ENCODE assay signal across 8 cellular contexts in the genomic region with DNA sequence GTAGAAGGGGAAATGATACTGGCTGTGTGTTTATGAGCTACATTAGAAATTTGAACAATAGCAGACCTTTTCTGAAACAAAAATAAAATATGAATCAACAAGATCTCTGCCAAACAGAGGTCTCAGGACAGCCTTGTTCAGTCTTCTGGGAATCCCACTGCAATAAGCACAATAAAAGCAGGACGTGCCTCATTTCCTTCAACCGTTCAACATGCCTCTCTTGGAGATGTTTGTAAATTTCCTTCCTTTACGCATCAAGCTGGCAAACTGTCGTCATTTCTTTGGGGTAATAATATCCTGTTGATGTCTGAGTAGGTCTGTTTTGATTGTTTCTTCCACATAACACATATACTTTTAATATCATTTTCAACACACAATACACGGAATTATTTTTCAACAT.
A peak's percentile ranks its signal among the peaks of the same experiment; 100 is the strongest.
DNase-seq lines count a peak whose midpoint lies in the region; ATAC-seq, FAIRE-seq and TF ChIP-seq lines count a peak whose summit lies in the region.
"Had no signal": no experiment of that assay in that cellular context is flagged by ENCODE, and none has a peak within 500 bp of the region (broad histone marks: within the 10 kb centered on the region; RNA-seq: fewer than 3 reads in every experiment).

No MANE protein-coding gene starts in this region.

- H3K4me2 ChIP-seq in GM12878 (ENCODE audit: control insufficient read depth, insufficient read depth) = no peak overlapping the region; the same call in none of the 2 replicates

- no peaks in the 10 kb centered on the region for H3K9me3 ChIP-seq in HUES6 (ENCODE audit: control insufficient read depth, insufficient read depth, low read depth, low read length)
- no peaks in the 10 kb centered on the region for H3K9me3 ChIP-seq in GM12878 (replicated peaks; ENCODE audit: control insufficient read depth, insufficient read depth, low read length)
- no peaks in the 10 kb centered on the region for H3K9me3 ChIP-seq in thyroid gland

- TF ChIP-seq POLR2A in GM12878 (IDR thresholded peaks at IDR 0.05; ENCODE audit: low read depth, low read length) (no peak), thyroid gland (IDR thresholded peaks at IDR 0.05) (peak in 1 of 2 donors; percentile 25)

- SMC1A ChIA-PET in GM12878 (lab: Charles Lee; ENCODE audit: uncharacterized antibody, unreplicated experiment) = interaction anchor here (1.5 kb wide), 1 partner anchor 9 kb away, joined by 3 read pairs; no protein-coding TSS in a partner anchor

- no peak for DNase-seq in GM12878 (ENCODE audit: low read depth, low spot score)
- DNase-seq in kidney tubule cell (ENCODE audit: low spot score) = peak; percentile 20
- DNase-seq in thyroid gland = no peak
- DNase-seq in stimulated activated CD4-positive, alpha-beta T cell treated with anti-CD3 and anti-CD28 coated beads, Interleukin-2, amount 100 ng/mL, for 48 hours = no peak
- DNase-seq in activated T-cell treated with anti-CD3 and anti-CD28 coated beads, Interleukin-2, amount 50 U/mL, for 48 hours = no peak
- DNase-seq: T-helper 2 cell had no signal

- no peak for ATAC-seq in GM12878
- ATAC-seq in HG02884 (IDR thresholded peaks at IDR 0.05; ENCODE audit: unreplicated experiment) = no peak

- CTCF ChIA-PET in GM12878 (lab: Yijun Ruan, JAX) = interaction anchor here (1.0 kb wide), 1 partner anchor 11 kb away, joined by 4 read pairs; no protein-coding TSS in a partner anchor

- H3K36me3 ChIP-seq in HUES6 (ENCODE audit: control insufficient read depth, insufficient read depth, low read length) (no peaks in the 10 kb centered on the region), GM12878 (ENCODE audit: control insufficient read depth in 2 of 2, insufficient read depth in 2 of 2, low read length in 1 of 2) (no peaks in the 10 kb centered on the region), thyroid gland (no peaks in the 10 kb centered on the region)

- no peaks in the 10 kb centered on the region for H3K79me2 ChIP-seq in GM12878 (ENCODE audit: control insufficient read depth, insufficient read depth, low read length)

- TF ChIP-seq EP300 in GM12878 (IDR thresholded peaks at IDR 0.05; ENCODE audit: borderline replicate concordance in 1 of 2, control insufficient read depth in 1 of 2, low read depth in 2 of 2, low read length in 2 of 2) = no peak

- no TSS peak for BruUV-seq in GM12878 (replicated peaks; lab: Mats Ljungman, UMichigan)

- TF ChIP-seq CTCF in GM12878 (IDR thresholded peaks at IDR 0.05 in 2 of 3, conservative IDR thresholded peaks at IDR 0.05 in 1 of 3; ENCODE audit: control insufficient read depth in 2 of 3, extremely low read depth in 1 of 3, insufficient read depth in 1 of 3, low read depth in 3 of 3, low read length in 3 of 3) = no peak
- no peak for TF ChIP-seq CTCF in thyroid gland (IDR thresholded peaks at IDR 0.05)

- in situ Hi-C loops in GM12878 (cut with MboI) = loop anchor here (10.0 kb wide), 1 partner anchor 276 kb away; no protein-coding TSS in a partner anchor

- H3K27ac ChIP-seq in HUES6 (ENCODE audit: low read depth, low read length) = peak overlapping the region; percentile 58
- no peak overlapping the region for H3K27ac ChIP-seq in GM12878 (ENCODE audit: control insufficient read depth, insufficient read depth)
- peak overlapping the region; percentile 61 to 94 (median 79) for H3K27ac ChIP-seq in thyroid gland

- no peaks in the 10 kb centered on the region for H4K20me1 ChIP-seq in GM12878 (ENCODE audit: control insufficient read depth, insufficient read depth)

- POLR2A ChIA-PET in GM12878 (lab: Charles Lee) = no interaction called here

- H3K9ac ChIP-seq in HUES6 (ENCODE audit: low read length) = peak overlapping the region; percentile 5
- no peak overlapping the region for H3K9ac ChIP-seq in GM12878 (ENCODE audit: control insufficient read depth, insufficient read depth, low read length)

- no peak for TF ChIP-seq RAD21 in GM12878 (IDR thresholded peaks at IDR 0.05; ENCODE audit: insufficient read depth, low read depth, low read length)

- RAD21 ChIA-PET in GM12878 (lab: Charles Lee; ENCODE audit: unreplicated experiment) = interaction anchor here (0.7 kb wide), 1 partner anchor 143 kb away, joined by 3 read pairs; no protein-coding TSS in a partner anchor

- WGBS in GM12878 (ENCODE audit: insufficient coverage, insufficient replicate concordance, low lambda C conversion rate, missing lambda C conversion rate) = 63% methylated on average over 5 of the region's 5 CpGs
- WGBS in thyroid gland, 2 donors = 55 to 56% methylated on average over 5 of the region's 5 CpGs

- FAIRE-seq in GM12878 (lab: Jason Lieb, UNC) = no peak

- H3K4me1 ChIP-seq in HUES6 (ENCODE audit: control insufficient read depth, insufficient read depth, low read length) (peaks cover 43% of the 10 kb centered on the region), GM12878 (ENCODE audit: control insufficient read depth, insufficient read depth, low read length) (no peaks in the 10 kb centered on the region), thyroid gland (peaks cover 12 to 22% of the 10 kb centered on the region in 2 donors)

- intact Hi-C loops in GM12878 (cut with micrococcal nuclease; ENCODE audit: unreplicated experiment) (no loop called here), thyroid gland (cut with DNase I) (no loop called here)

- H3K4me3 ChIP-seq in HUES6 (ENCODE audit: low read depth, low read length) (0 out of 2 replicates have a peak overlapping the region, but pooled peaks have one; percentile 15), GM12878 (0 out of 2 replicates have a peak overlapping the region, but pooled peaks have one; percentile 1), thyroid gland (replicated peaks in 1 of 3) (no peak overlapping the region)

- no peaks in the 10 kb centered on the region for H3K27me3 ChIP-seq in HUES6 (ENCODE audit: control insufficient read depth, insufficient read depth, low read length)
- H3K27me3 ChIP-seq in GM12878 (replicated peaks in 1 of 2; ENCODE audit: control insufficient read depth in 2 of 2, insufficient read depth in 2 of 2, low read length in 1 of 2) = no peaks in the 10 kb centered on the region
- H3K27me3 ChIP-seq in thyroid gland = no peaks in the 10 kb centered on the region

- H2AFZ ChIP-seq in GM12878 (ENCODE audit: control insufficient read depth, low read depth, low read length) = peak overlapping the region; percentile 88

TF ChIP-seq in GM12878, 131 proteins besides CTCF, POLR2A, EP300 and RAD21 (continues in another document):
- TF ChIP-seq, protein P1, sequence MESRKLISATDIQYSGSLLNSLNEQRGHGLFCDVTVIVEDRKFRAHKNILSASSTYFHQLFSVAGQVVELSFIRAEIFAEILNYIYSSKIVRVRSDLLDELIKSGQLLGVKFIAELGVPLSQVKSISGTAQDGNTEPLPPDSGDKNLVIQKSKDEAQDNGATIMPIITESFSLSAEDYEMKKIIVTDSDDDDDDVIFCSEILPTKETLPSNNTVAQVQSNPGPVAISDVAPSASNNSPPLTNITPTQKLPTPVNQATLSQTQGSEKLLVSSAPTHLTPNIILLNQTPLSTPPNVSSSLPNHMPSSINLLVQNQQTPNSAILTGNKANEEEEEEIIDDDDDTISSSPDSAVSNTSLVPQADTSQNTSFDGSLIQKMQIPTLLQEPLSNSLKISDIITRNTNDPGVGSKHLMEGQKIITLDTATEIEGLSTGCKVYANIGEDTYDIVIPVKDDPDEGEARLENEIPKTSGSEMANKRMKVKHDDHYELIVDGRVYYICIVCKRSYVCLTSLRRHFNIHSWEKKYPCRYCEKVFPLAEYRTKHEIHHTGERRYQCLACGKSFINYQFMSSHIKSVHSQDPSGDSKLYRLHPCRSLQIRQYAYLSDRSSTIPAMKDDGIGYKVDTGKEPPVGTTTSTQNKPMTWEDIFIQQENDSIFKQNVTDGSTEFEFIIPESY (IDR thresholded peaks at IDR 0.05) = no peak
- TF ChIP-seq, protein P2, sequence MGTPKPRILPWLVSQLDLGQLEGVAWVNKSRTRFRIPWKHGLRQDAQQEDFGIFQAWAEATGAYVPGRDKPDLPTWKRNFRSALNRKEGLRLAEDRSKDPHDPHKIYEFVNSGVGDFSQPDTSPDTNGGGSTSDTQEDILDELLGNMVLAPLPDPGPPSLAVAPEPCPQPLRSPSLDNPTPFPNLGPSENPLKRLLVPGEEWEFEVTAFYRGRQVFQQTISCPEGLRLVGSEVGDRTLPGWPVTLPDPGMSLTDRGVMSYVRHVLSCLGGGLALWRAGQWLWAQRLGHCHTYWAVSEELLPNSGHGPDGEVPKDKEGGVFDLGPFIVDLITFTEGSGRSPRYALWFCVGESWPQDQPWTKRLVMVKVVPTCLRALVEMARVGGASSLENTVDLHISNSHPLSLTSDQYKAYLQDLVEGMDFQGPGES (IDR thresholded peaks at IDR 0.05) = no peak
- TF ChIP-seq, protein P3, sequence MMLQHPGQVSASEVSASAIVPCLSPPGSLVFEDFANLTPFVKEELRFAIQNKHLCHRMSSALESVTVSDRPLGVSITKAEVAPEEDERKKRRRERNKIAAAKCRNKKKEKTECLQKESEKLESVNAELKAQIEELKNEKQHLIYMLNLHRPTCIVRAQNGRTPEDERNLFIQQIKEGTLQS (IDR thresholded peaks at IDR 0.05; ENCODE audit: borderline replicate concordance, extremely low read depth, low read depth, low read length) = no peak
- no peak for TF ChIP-seq PAX8 (IDR thresholded peaks at IDR 0.05)
- no peak for TF ChIP-seq RB1 (IDR thresholded peaks at IDR 0.05; ENCODE audit: borderline replicate concordance)
- TF ChIP-seq BACH1 (IDR thresholded peaks at IDR 0.05; ENCODE audit: borderline replicate concordance) = no peak
- TF ChIP-seq, protein P4, sequence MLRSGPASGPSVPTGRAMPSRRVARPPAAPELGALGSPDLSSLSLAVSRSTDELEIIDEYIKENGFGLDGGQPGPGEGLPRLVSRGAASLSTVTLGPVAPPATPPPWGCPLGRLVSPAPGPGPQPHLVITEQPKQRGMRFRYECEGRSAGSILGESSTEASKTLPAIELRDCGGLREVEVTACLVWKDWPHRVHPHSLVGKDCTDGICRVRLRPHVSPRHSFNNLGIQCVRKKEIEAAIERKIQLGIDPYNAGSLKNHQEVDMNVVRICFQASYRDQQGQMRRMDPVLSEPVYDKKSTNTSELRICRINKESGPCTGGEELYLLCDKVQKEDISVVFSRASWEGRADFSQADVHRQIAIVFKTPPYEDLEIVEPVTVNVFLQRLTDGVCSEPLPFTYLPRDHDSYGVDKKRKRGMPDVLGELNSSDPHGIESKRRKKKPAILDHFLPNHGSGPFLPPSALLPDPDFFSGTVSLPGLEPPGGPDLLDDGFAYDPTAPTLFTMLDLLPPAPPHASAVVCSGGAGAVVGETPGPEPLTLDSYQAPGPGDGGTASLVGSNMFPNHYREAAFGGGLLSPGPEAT (IDR thresholded peaks at IDR 0.05; ENCODE audit: low read depth) = no peak
- TF ChIP-seq BMI1 (IDR thresholded peaks at IDR 0.05; ENCODE audit: borderline replicate concordance) = no peak
- TF ChIP-seq NFXL1 (IDR thresholded peaks at IDR 0.05; ENCODE audit: borderline replicate concordance) = no peak

Comparison
In these comparisons a context has a peak if more than half of its experiments do, and no peak if none do; other contexts are left out.
1. H3K4me3 ChIP-seq: peak in HUES6 (single experiment) and GM12878 (single experiment); none in thyroid gland (0 of 3).